Comparison of ENCODE assay signal across 10 cellular contexts in the genomic region with DNA sequence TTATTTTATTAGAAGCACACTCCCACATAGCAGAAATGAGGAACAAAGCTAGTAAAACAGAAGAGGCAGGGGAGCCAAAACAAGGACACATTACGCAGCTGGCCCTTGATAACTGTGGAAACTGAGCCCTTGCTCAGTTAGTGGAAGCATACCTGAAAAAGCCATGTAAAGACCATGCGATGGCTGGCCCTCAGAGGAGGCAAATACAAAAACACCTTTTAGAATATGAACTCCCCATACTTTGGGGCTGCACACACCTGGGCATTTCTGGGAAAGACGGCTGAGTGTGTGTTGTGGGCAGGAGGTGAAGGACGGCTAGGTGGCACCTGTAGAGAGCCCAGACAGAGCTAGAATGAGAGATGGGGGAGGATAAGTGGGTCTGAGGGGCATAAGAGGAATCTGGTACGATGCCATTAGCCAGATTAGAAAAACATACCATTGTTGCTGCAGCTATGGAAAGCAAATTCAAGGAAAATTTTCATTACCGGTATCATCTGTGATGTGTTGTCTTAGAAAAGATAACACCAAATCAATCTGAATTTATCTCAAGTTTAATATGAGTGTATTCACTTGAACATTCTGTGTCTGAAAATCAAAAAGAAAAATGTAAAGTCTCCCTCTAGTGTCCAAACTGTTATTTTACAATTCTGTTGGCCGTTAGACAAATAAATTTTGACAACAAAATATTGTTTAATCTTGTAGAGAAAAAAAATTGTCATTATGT. TPM values are rescaled to one million over a fixed set of nuclear protein-coding genes. Genes with fewer than 3 reads are reported as not detected.
DNase-seq lines count a peak whose midpoint lies in the region; ATAC-seq, FAIRE-seq and TF ChIP-seq lines count a peak whose summit lies in the region.
"Had no signal": no experiment of that assay in that cellular context is flagged by ENCODE, and none has a peak within 500 bp of the region (broad histone marks: within the 10 kb centered on the region; RNA-seq: fewer than 3 reads in every experiment).

No MANE protein-coding gene starts in this region.

- H3K4me1 ChIP-seq in A549: peaks cover 24% of the 10 kb centered on the region

- TF ChIP-seq CTCF in A549 (IDR thresholded peaks at IDR 0.05): peak; percentile 66
- peak; percentile 19 for TF ChIP-seq CTCF in GM12864 (IDR thresholded peaks at IDR 0.05; ENCODE audit: low read depth, low read length, missing control alignments)

- H3K9me3 Mint-ChIP-seq in effector memory CD8-positive, alpha-beta T cell: no peaks in the 10 kb centered on the region

- DNase-seq in A549 (ENCODE audit: low read depth in 1 of 2, low spot score in 1 of 2) (peak in 1 of 2 experiments; percentile 29), GM12864 (ENCODE audit: low read depth) (no peak), inferior parietal cortex (ENCODE audit: extremely low spot score) (peak; percentile 43), T-helper 1 cell (no peak), iPS-NIHi7 (ENCODE audit: extremely low spot score) (no peak), NCI-H524 treated with DMSO at 0.1 percent for 48 hours (lab: John Stamatoyannopoulos, UW) (no peak)
- no peak for DNase-seq in effector memory CD8-positive, alpha-beta T cell
- DNase-seq: T-helper 17 cell had no signal

- H3K4me3 ChIP-seq in A549: no peak overlapping the region
- no peak overlapping the region for H3K4me3 ChIP-seq in GM12864 (ENCODE audit: low read depth, low read length)

- CTCF ChIA-PET in A549 (lab: Yijun Ruan, JAX): interaction anchor here (0.7 to 1.7 kb wide), 13 partner anchors 10 to 1606 kb away, joined by 3 to 10 read pairs (median 4); no protein-coding TSS in a partner anchor

- no peaks in the 10 kb centered on the region for H3K36me3 Mint-ChIP-seq in effector memory CD8-positive, alpha-beta T cell (ENCODE audit: insufficient read depth)
- H3K36me3 Mint-ChIP-seq: stimulated activated memory B cell treated with anti-CD40 and anti-IgM and Interleukin-4, amounts not matched to agents 10 μg/mL and 1 μg/mL and 100 μg/mL, for 72 hours had no signal

- peak overlapping the region; percentile 72 to 74 for H3K27ac ChIP-seq in A549

- POLR2A ChIA-PET in A549 (lab: Yijun Ruan, JAX): interaction anchor here (0.6 kb wide), 1 partner anchor 425 kb away, joined by 5 read pairs; no protein-coding TSS in a partner anchor

- H3K4me3 Mint-ChIP-seq in effector memory CD8-positive, alpha-beta T cell: no peak overlapping the region
- H3K4me3 Mint-ChIP-seq: stimulated activated memory B cell treated with anti-CD40 and anti-IgM and Interleukin-4, amounts not matched to agents 10 μg/mL and 1 μg/mL and 100 μg/mL, for 72 hours; T-helper 17 cell had no signal

- no peak for FAIRE-seq in A549 (lab: Jason Lieb, UNC)

- peak overlapping the region; percentile 39 for H3K4me2 ChIP-seq in A549

- ATAC-seq in A549 (peak; percentile 56 to 70), SK-N-SH treated with all-trans-retinoic acid at 6 μM for 48 hours (peak; percentile 64; the same call in 2 of the 3 replicates)
- ATAC-seq in effector memory CD8-positive, alpha-beta T cell (replicated peaks): no peak
- ATAC-seq: stimulated activated memory B cell treated with anti-CD40 and anti-IgM and Interleukin-4, amounts not matched to agents 10 μg/mL and 1 μg/mL and 100 μg/mL, for 72 hours; T-helper 17 cell had no signal

- H3K4me1 Mint-ChIP-seq in effector memory CD8-positive, alpha-beta T cell (ENCODE audit: low read depth in 2 of 2): no peaks in the 10 kb centered on the region
- H3K4me1 Mint-ChIP-seq: stimulated activated memory B cell treated with anti-CD40 and anti-IgM and Interleukin-4, amounts not matched to agents 10 μg/mL and 1 μg/mL and 100 μg/mL, for 72 hours; T-helper 17 cell had no signal

- no peak for TF ChIP-seq EP300 in A549 (IDR thresholded peaks at IDR 0.05)

- no peak overlapping the region for H3K27ac Mint-ChIP-seq in effector memory CD8-positive, alpha-beta T cell
- H3K27ac Mint-ChIP-seq: stimulated activated memory B cell treated with anti-CD40 and anti-IgM and Interleukin-4, amounts not matched to agents 10 μg/mL and 1 μg/mL and 100 μg/mL, for 72 hours; T-helper 17 cell had no signal

- WGBS in A549 (ENCODE audit: missing lambda C conversion rate): 55% methylated on average over 7 of the region's 7 CpGs

- peak; percentile 48 to 66; a peak in 4 of 5 replicates for TF ChIP-seq RAD21 in A549 (conservative IDR thresholded peaks at IDR 0.05 in 1 of 2, IDR thresholded peaks at IDR 0.05 in 1 of 2)

- H3K9me3 ChIP-seq in A549: peaks cover 5% of the 10 kb centered on the region; the same call in 2 of the 3 replicates

- no peak for TF ChIP-seq POLR2A in A549 (IDR thresholded peaks at IDR 0.05; ENCODE audit: low read length)

- H3K27me3 Mint-ChIP-seq in effector memory CD8-positive, alpha-beta T cell: peaks cover 13 to 15% of the 10 kb centered on the region in 2 donors

TF ChIP-seq in A549, 52 proteins besides CTCF, POLR2A, EP300 and RAD21:
- no peak for TF ChIP-seq HOXB5 (CRISPR knock-in tag; IDR thresholded peaks at IDR 0.05)
- TF ChIP-seq PHF8 (IDR thresholded peaks at IDR 0.05; ENCODE audit: borderline replicate concordance, low read depth): no peak
- peak; percentile 51 for TF ChIP-seq SMC3 (IDR thresholded peaks at IDR 0.05)
- TF ChIP-seq, protein P1, sequence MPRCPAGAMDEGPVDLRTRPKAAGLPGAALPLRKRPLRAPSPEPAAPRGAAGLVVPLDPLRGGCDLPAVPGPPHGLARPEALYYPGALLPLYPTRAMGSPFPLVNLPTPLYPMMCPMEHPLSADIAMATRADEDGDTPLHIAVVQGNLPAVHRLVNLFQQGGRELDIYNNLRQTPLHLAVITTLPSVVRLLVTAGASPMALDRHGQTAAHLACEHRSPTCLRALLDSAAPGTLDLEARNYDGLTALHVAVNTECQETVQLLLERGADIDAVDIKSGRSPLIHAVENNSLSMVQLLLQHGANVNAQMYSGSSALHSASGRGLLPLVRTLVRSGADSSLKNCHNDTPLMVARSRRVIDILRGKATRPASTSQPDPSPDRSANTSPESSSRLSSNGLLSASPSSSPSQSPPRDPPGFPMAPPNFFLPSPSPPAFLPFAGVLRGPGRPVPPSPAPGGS (IDR thresholded peaks at IDR 0.05): no peak
- no peak for TF ChIP-seq FOXS1 (CRISPR knock-in tag; IDR thresholded peaks at IDR 0.05)

TF ChIP-seq in SK-N-SH treated with all-trans-retinoic acid at 6 μM for 48 hours, 23 proteins besides CTCF, POLR2A, EP300 and RAD21:
- TF ChIP-seq RARB (CRISPR knock-in tag; IDR thresholded peaks at IDR 0.05) (no peak), PPARA (CRISPR knock-in tag; IDR thresholded peaks at IDR 0.05; ENCODE audit: borderline replicate concordance) (no peak), TOX (CRISPR knock-in tag; IDR thresholded peaks at IDR 0.05; ENCODE audit: borderline replicate concordance) (no peak), ISL1 (CRISPR knock-in tag; IDR thresholded peaks at IDR 0.05) (no peak), GLIS3 (CRISPR knock-in tag; IDR thresholded peaks at IDR 0.05) (no peak), ZNF70 (CRISPR knock-in tag; IDR thresholded peaks at IDR 0.05) (no peak)
- TF ChIP-seq, protein P2, sequence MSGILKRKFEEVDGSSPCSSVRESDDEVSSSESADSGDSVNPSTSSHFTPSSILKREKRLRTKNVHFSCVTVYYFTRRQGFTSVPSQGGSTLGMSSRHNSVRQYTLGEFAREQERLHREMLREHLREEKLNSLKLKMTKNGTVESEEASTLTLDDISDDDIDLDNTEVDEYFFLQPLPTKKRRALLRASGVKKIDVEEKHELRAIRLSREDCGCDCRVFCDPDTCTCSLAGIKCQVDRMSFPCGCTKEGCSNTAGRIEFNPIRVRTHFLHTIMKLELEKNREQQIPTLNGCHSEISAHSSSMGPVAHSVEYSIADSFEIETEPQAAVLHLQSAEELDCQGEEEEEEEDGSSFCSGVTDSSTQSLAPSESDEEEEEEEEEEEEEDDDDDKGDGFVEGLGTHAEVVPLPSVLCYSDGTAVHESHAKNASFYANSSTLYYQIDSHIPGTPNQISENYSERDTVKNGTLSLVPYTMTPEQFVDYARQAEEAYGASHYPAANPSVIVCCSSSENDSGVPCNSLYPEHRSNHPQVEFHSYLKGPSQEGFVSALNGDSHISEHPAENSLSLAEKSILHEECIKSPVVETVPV (CRISPR knock-in tag; IDR thresholded peaks at IDR 0.05): no peak
- TF ChIP-seq, protein P3, sequence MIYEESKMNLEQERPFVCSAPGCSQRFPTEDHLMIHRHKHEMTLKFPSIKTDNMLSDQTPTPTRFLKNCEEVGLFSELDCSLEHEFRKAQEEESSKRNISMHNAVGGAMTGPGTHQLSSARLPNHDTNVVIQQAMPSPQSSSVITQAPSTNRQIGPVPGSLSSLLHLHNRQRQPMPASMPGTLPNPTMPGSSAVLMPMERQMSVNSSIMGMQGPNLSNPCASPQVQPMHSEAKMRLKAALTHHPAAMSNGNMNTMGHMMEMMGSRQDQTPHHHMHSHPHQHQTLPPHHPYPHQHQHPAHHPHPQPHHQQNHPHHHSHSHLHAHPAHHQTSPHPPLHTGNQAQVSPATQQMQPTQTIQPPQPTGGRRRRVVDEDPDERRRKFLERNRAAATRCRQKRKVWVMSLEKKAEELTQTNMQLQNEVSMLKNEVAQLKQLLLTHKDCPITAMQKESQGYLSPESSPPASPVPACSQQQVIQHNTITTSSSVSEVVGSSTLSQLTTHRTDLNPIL (CRISPR knock-in tag; IDR thresholded peaks at IDR 0.05; ENCODE audit: low read depth): no peak
- TF ChIP-seq, protein P4, sequence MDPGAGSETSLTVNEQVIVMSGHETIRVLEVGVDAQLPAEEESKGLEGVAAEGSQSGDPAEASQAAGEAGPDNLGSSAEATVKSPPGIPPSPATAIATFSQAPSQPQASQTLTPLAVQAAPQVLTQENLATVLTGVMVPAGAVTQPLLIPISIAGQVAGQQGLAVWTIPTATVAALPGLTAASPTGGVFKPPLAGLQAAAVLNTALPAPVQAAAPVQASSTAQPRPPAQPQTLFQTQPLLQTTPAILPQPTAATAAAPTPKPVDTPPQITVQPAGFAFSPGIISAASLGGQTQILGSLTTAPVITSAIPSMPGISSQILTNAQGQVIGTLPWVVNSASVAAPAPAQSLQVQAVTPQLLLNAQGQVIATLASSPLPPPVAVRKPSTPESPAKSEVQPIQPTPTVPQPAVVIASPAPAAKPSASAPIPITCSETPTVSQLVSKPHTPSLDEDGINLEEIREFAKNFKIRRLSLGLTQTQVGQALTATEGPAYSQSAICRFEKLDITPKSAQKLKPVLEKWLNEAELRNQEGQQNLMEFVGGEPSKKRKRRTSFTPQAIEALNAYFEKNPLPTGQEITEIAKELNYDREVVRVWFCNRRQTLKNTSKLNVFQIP (CRISPR knock-in tag; IDR thresholded peaks at IDR 0.05; ENCODE audit: borderline replicate concordance, low read depth): no peak
TF ChIP-seq in SK-N-SH treated with all-trans-retinoic acid at 6 μM for 48 hours: peak in this region for 0.

RNA-seq across cellular contexts. Expression of a gene that starts 45.2 kb away (rescaled TPM):
- polyA plus RNA-seq in A549 (2011; rRNA removed) (not detected in 2 replicates), A549 (2017; fragmentation: RNase III; extraction: RNeasy Plus Mini Kit Qiagen cat#74134 plus additional on column Dnase treatment) (not detected in 3 replicates)
- not detected in 2 replicates for polyA plus RNA-seq in A549 (2012; cell fraction: cytosol; rRNA removed)
- not detected in 2 replicates for polyA plus RNA-seq in A549 (2012; cell fraction: nucleus; rRNA removed)
- not detected in 2 replicates for polyA minus RNA-seq in A549 (2011; rRNA and poly(A)+ RNA removed)
